8 cellular contexts compared by ENCODE assay signal in genomic region chr10:119541459-119542356, GRCh38. TPM values are rescaled to one million over a fixed set of nuclear protein-coding genes. Genes with fewer than 3 reads are reported as not detected.
DNase-seq lines count a peak whose midpoint lies in the region; ATAC-seq and TF ChIP-seq lines count a peak whose summit lies in the region.

No MANE protein-coding gene starts in this region.

- H3K4me3 ChIP-seq in A673 (ENCODE audit: low read depth, low read length, poor library complexity, severe bottlenecking) (peak overlapping the region; percentile 67), H7 (ENCODE audit: insufficient read depth, low read depth, low read length) (peak overlapping the region; percentile 64), mucosa of descending colon (peak overlapping the region; percentile 31)

- H3K4me1 ChIP-seq in A673 (ENCODE audit: insufficient read depth, low read length, poor library complexity, severe bottlenecking) (peaks cover 41% of the 10 kb centered on the region), mucosa of descending colon (ENCODE audit: low read depth) (peaks cover 14% of the 10 kb centered on the region)

- H3K27me3 ChIP-seq in A673 (replicated peaks; ENCODE audit: insufficient read depth, low read depth, low read length, poor library complexity), result no peaks in the 10 kb centered on the region
- H3K27me3 ChIP-seq in H7 (ENCODE audit: control insufficient read depth, insufficient read depth, low read length), result peaks cover 34% of the 10 kb centered on the region

- peaks cover 0 to 6% of the 10 kb centered on the region in 2 donors for H3K27me3 Mint-ChIP-seq in stimulated activated naive B cell treated with anti-CD40 and anti-IgM and Interleukin-4, amounts not matched to agents 10 μg/mL and 1 μg/mL and 100 μg/mL, for 72 hours

- H3K9me3 ChIP-seq in A673 (ENCODE audit: low read depth, low read length, poor library complexity, severe bottlenecking), result no peaks in the 10 kb centered on the region
- no peaks in the 10 kb centered on the region for H3K9me3 ChIP-seq in mucosa of descending colon

- no TSS peak for BruUV-seq in A673 (replicated peaks; lab: Mats Ljungman, UMichigan)

- peak overlapping the region; percentile 91 for H3K27ac Mint-ChIP-seq in stimulated activated naive B cell treated with anti-CD40 and anti-IgM and Interleukin-4, amounts not matched to agents 10 μg/mL and 1 μg/mL and 100 μg/mL, for 72 hours

- peak; percentile 2 for ATAC-seq in mucosa of descending colon
- peak; percentile 38 for ATAC-seq in stimulated activated naive B cell treated with anti-CD40 and anti-IgM and Interleukin-4, amounts not matched to agents 10 μg/mL and 1 μg/mL and 100 μg/mL, for 72 hours (replicated peaks)

- POLR2A ChIA-PET in A673 (lab: Charles Lee; ENCODE audit: low non-redundant PET), result no interaction called here

- no peak overlapping the region for H3K27ac ChIP-seq in A673 (ENCODE audit: low read depth, low read length, poor library complexity, severe bottlenecking)

- H3K4me1 Mint-ChIP-seq in stimulated activated naive B cell treated with anti-CD40 and anti-IgM and Interleukin-4, amounts not matched to agents 10 μg/mL and 1 μg/mL and 100 μg/mL, for 72 hours, result peaks cover 48 to 63% of the 10 kb centered on the region in 2 donors

- DNase-seq in A673 (ENCODE audit: low spot score) (no peak), H7 (peak; percentile 58), UCSD-AML1 (lab: John Stamatoyannopoulos, UW; ENCODE audit: unreplicated experiment) (peak; percentile 56), mucosa of descending colon (peak; percentile 37 to 67 (median 64)), putamen (ENCODE audit: low spot score) (no peak), DMS153 (lab: John Stamatoyannopoulos, UW) (no peak)
- peak; percentile 35 for DNase-seq in central memory CD4-positive, alpha-beta T cell
- DNase-seq in stimulated activated naive B cell treated with anti-CD40 and anti-IgM and Interleukin-4, amounts not matched to agents 10 μg/mL and 1 μg/mL and 100 μg/mL, for 72 hours, result peak; percentile 43

- TF ChIP-seq CTCF in A673 (conservative IDR thresholded peaks at IDR 0.05; ENCODE audit: low read depth, low read length) (no peak), mucosa of descending colon (IDR thresholded peaks at IDR 0.05) (no peak)

- CTCF ChIA-PET in A673 (lab: Charles Lee), result no interaction called here

- H3K9me3 Mint-ChIP-seq in stimulated activated naive B cell treated with anti-CD40 and anti-IgM and Interleukin-4, amounts not matched to agents 10 μg/mL and 1 μg/mL and 100 μg/mL, for 72 hours, result no peaks in the 10 kb centered on the region

- peaks cover 18 to 24% of the 10 kb centered on the region in 2 donors for H3K36me3 Mint-ChIP-seq in stimulated activated naive B cell treated with anti-CD40 and anti-IgM and Interleukin-4, amounts not matched to agents 10 μg/mL and 1 μg/mL and 100 μg/mL, for 72 hours

- H3K36me3 ChIP-seq in A673 (ENCODE audit: insufficient read depth, low read length, poor library complexity, severe bottlenecking), result no peaks in the 10 kb centered on the region
- H3K36me3 ChIP-seq in H7 (replicated peaks; ENCODE audit: control insufficient read depth, insufficient read depth, low read length), result no peaks in the 10 kb centered on the region
- H3K36me3 ChIP-seq in mucosa of descending colon (ENCODE audit: low read depth), result no peaks in the 10 kb centered on the region

- H3K4me3 Mint-ChIP-seq in stimulated activated naive B cell treated with anti-CD40 and anti-IgM and Interleukin-4, amounts not matched to agents 10 μg/mL and 1 μg/mL and 100 μg/mL, for 72 hours, result peak overlapping the region; percentile 86 to 90

- intact Hi-C loops in A673 (cut with micrococcal nuclease; ENCODE audit: unreplicated experiment), result loop anchor here (5.0 kb wide), 1 partner anchor 334 kb away; the partner anchor contains the start of gene GRK5
- intact Hi-C loops in mucosa of descending colon (cut with DNase I, micrococcal nuclease), result no loop called here

RNA-seq across cellular contexts. Expression of gene RGS10, which starts 0.8 kb away (rescaled TPM):
- total RNA-seq in A673 (2021) (16.6 and 18.4 TPM in 2 replicates), mucosa of descending colon (10 to 100 TPM; 14.9 to 68.8 (median 19.2) TPM)
- total RNA-seq in H7 (2014; rRNA removed; shearing (Covaris generic)), result 7.2 and 12.3 TPM in 2 replicates

RNA-seq across cellular contexts. Expression of gene TIAL1, which starts 55.1 kb away (rescaled TPM):
- total RNA-seq in A673 (2021), result 176 and 199 TPM in 2 replicates
- 45.4 and 65.9 TPM in 2 replicates for total RNA-seq in H7 (2014; rRNA removed; shearing (Covaris generic))
- 100 to 1,000 TPM in 2 of 3 donors, 10 to 100 TPM in 1; 85.6 to 122 (median 101) TPM for total RNA-seq in mucosa of descending colon

Comparison
In these comparisons a context has a peak if more than half of its experiments do, and no peak if none do; other contexts are left out.
1. DNase-seq: peak in H7 (single experiment), UCSD-AML1 (single experiment), central memory CD4-positive, alpha-beta T cell (single experiment), mucosa of descending colon (3 of 3) and stimulated activated naive B cell treated with anti-CD40 and anti-IgM and Interleukin-4, amounts not matched to agents 10 μg/mL and 1 μg/mL and 100 μg/mL, for 72 hours (single experiment); none in A673 (single experiment), putamen (single experiment) and DMS153 (single experiment).
2. Peak in every context shown above with its lines, with median percentiles within 50 percentile points of each other: H3K4me3 ChIP-seq.